ENCODE assay signal across 8 cellular contexts in the genomic region with DNA sequence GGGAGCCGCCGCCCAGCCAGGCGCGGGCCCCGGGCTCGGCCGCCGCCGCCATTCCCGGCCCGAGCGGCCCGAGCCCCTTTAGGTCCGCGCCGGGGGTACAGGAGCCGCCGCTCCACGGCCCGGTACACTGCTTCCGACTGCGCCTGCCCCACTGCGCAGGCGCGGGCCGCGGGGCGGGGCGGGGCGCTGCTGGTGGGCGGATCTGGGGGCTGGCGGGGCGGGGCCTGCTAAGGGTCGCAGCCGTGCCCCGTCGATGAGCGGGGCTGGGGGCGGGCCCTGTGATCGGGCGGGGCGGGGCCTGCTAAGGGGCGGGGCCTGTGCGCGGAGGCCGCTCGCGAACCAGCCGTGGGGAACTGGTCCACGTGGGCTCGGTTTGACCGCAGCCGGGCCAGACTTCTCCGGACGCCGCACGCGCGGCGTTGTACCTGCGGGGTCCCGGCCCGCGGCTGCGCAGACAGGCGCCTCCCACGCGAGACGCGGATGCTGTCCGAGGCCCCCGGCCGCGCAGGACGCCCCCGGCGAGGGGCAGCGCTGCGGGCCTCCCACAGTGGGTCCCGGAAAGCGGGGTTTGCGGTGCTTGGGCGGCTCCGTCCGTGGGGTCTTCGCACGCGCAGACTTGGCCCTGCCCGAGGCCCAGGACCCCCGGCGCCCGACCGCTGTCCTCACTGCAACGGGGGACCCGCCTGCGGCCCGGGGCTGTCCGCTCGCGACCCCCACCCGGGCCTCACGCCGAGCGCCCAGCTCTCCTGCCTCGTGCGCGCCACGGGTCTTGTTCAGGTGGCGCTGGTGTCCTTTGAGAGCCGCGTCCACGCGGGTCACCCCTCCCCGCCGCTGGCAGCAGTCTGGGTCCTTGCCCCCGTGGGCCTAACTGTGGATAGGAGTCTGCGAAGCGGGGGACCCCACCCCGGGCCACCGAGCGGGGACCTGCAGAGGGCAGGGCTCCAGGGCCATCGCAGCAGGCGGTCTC. TPM values are rescaled to one million over a fixed set of nuclear protein-coding genes. Genes with fewer than 3 reads are reported as not detected.
A peak's percentile ranks its signal among the peaks of the same experiment; 100 is the strongest.
DNase-seq lines count a peak whose midpoint lies in the region; ATAC-seq and TF ChIP-seq lines count a peak whose summit lies in the region.

A gene with protein sequence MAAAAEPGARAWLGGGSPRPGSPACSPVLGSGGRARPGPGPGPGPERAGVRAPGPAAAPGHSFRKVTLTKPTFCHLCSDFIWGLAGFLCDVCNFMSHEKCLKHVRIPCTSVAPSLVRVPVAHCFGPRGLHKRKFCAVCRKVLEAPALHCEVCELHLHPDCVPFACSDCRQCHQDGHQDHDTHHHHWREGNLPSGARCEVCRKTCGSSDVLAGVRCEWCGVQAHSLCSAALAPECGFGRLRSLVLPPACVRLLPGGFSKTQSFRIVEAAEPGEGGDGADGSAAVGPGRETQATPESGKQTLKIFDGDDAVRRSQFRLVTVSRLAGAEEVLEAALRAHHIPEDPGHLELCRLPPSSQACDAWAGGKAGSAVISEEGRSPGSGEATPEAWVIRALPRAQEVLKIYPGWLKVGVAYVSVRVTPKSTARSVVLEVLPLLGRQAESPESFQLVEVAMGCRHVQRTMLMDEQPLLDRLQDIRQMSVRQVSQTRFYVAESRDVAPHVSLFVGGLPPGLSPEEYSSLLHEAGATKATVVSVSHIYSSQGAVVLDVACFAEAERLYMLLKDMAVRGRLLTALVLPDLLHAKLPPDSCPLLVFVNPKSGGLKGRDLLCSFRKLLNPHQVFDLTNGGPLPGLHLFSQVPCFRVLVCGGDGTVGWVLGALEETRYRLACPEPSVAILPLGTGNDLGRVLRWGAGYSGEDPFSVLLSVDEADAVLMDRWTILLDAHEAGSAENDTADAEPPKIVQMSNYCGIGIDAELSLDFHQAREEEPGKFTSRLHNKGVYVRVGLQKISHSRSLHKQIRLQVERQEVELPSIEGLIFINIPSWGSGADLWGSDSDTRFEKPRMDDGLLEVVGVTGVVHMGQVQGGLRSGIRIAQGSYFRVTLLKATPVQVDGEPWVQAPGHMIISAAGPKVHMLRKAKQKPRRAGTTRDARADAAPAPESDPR (minus strand): TSS at position 139 of the 967 bp plus-strand sequence. CDS start 87 bp downstream, at position 52.

- H3K27ac ChIP-seq in RWPE2 (ENCODE audit: poor library complexity, severe bottlenecking): no peak within 1 kb of the TSS

- H3K4me1 ChIP-seq in RWPE2 (ENCODE audit: insufficient read depth, poor library complexity, severe bottlenecking): peaks cover 3% of the 10 kb centered on the region

- no peaks in the 10 kb centered on the region for H3K4me1 Mint-ChIP-seq in neural crest cell
- H3K4me1 Mint-ChIP-seq in stimulated activated naive CD8-positive, alpha-beta T cell treated with anti-CD3 and anti-CD28 coated beads, Interleukin-15, Interleukin-2, amounts not matched to agents 100 ng/mL and 50 ng/mL, for 24 hours (ENCODE audit: low read depth): peaks cover 11% of the 10 kb centered on the region

- H3K9me3 ChIP-seq in RWPE2 (ENCODE audit: severe bottlenecking): no peaks in the 10 kb centered on the region

- no peaks in the 10 kb centered on the region for H3K27me3 ChIP-seq in RWPE2 (ENCODE audit: insufficient read depth, poor library complexity, severe bottlenecking)

- H3K36me3 Mint-ChIP-seq in neural crest cell (ENCODE audit: low read depth): no peaks in the 10 kb centered on the region
- no peaks in the 10 kb centered on the region for H3K36me3 Mint-ChIP-seq in stimulated activated naive CD8-positive, alpha-beta T cell treated with anti-CD3 and anti-CD28 coated beads, Interleukin-15, Interleukin-2, amounts not matched to agents 100 ng/mL and 50 ng/mL, for 24 hours (ENCODE audit: low read depth)

- no peaks in the 10 kb centered on the region for H3K27me3 Mint-ChIP-seq in neural crest cell (ENCODE audit: low read depth)
- H3K27me3 Mint-ChIP-seq in stimulated activated naive CD8-positive, alpha-beta T cell treated with anti-CD3 and anti-CD28 coated beads, Interleukin-15, Interleukin-2, amounts not matched to agents 100 ng/mL and 50 ng/mL, for 24 hours: no peaks in the 10 kb centered on the region

- no peak within 1 kb of the TSS for H3K27ac Mint-ChIP-seq in neural crest cell (ENCODE audit: unreplicated experiment)
- H3K27ac Mint-ChIP-seq in stimulated activated naive CD8-positive, alpha-beta T cell treated with anti-CD3 and anti-CD28 coated beads, Interleukin-15, Interleukin-2, amounts not matched to agents 100 ng/mL and 50 ng/mL, for 24 hours: no peak within 1 kb of the TSS

- H3K4me3 Mint-ChIP-seq in neural crest cell: peak within 1 kb of the TSS; percentile 6
- H3K4me3 Mint-ChIP-seq in stimulated activated naive CD8-positive, alpha-beta T cell treated with anti-CD3 and anti-CD28 coated beads, Interleukin-15, Interleukin-2, amounts not matched to agents 100 ng/mL and 50 ng/mL, for 24 hours: peak within 1 kb of the TSS; percentile 55

- no peaks in the 10 kb centered on the region for H3K9me3 Mint-ChIP-seq in neural crest cell
- no peaks in the 10 kb centered on the region for H3K9me3 Mint-ChIP-seq in stimulated activated naive CD8-positive, alpha-beta T cell treated with anti-CD3 and anti-CD28 coated beads, Interleukin-15, Interleukin-2, amounts not matched to agents 100 ng/mL and 50 ng/mL, for 24 hours

- TF ChIP-seq CTCF in RWPE2 (IDR thresholded peaks at IDR 0.05; ENCODE audit: poor library complexity, severe bottlenecking): no peak
- TF ChIP-seq CTCF in foreskin fibroblast (IDR thresholded peaks at IDR 0.05; ENCODE audit: low read depth, low read length): no peak
- TF ChIP-seq CTCF in neural crest cell (conservative IDR thresholded peaks at IDR 0.05): no peak

- no peaks in the 10 kb centered on the region for H3K36me3 ChIP-seq in RWPE2 (ENCODE audit: low read depth)

- ATAC-seq in GM19328 (IDR thresholded peaks at IDR 0.05; ENCODE audit: unreplicated experiment) (peak; percentile 82), HG03520 (IDR thresholded peaks at IDR 0.05; ENCODE audit: unreplicated experiment) (peak; percentile 68), RWPE2 (ENCODE audit: low read depth) (peak; percentile 59)

- peak within 1 kb of the TSS; percentile 50 for H3K4me3 ChIP-seq in RWPE2 (ENCODE audit: severe bottlenecking)
- H3K4me3 ChIP-seq in foreskin fibroblast (ENCODE audit: low read depth in 1 of 2, low read length in 2 of 2): peak within 1 kb of the TSS; percentile 68 to 69

- DNase-seq in AG20443 (ENCODE audit: low spot score) (peak; percentile 99), RWPE2 (ENCODE audit: low spot score) (no peak), foreskin fibroblast (peak; percentile 79 to 94), neural crest cell (ENCODE audit: low read depth, low spot score) (peak; percentile 76)
- DNase-seq in activated effector memory CD4-positive, alpha-beta T cell treated with Interleukin-2 at 50 U/mL for 16 hours: peak; percentile 88

RNA-seq across cellular contexts. Expression of the gene that starts here (rescaled TPM):
- 15.0 and 15.7 TPM in 2 replicates for total RNA-seq in neural crest cell
